ENCODE assay signal across 25 cellular contexts in genomic region chr2:11797846-11798245, GRCh38.
"Had no signal": no experiment of that assay in that cellular context is flagged by ENCODE, and none has a peak within 500 bp of the region (broad histone marks: within the 10 kb centered on the region; RNA-seq: fewer than 3 reads in every experiment).

No MANE protein-coding gene starts in this region.

- H3K4me3 Mint-ChIP-seq: immature natural killer cell; mesothelial cell of epicardium; naive B cell; natural killer cell; stimulated activated effector memory CD8-positive, alpha-beta T cell treated with anti-CD3 and anti-CD28 coated beads, Interleukin-12 subunit alpha, Interleukin-12 subunit beta, amount 100 ng/mL, for 72 hours; stimulated activated naive CD8-positive, alpha-beta T cell treated with anti-CD3 and anti-CD28 coated beads, Interleukin-15, Interleukin-2, amounts not matched to agents 100 ng/mL and 50 ng/mL, for 24 hours had no signal

- DNase-seq: hypothalamus; immature natural killer cell; kidney; left colon; left lung; lower lobe of right lung; mammary epithelial cell; mesendoderm; naive B cell; natural killer cell; pancreas; posterior cingulate gyrus; retina; right cardiac atrium; sigmoid colon; small intestine; spleen; stimulated activated CD4-positive, alpha-beta T cell treated with anti-CD3 and anti-CD28 coated beads, Interleukin-4, amount 100 ng/mL, for 24 hours; stimulated activated naive CD4-positive, alpha-beta T cell; tibial artery; trophoblast cell; upper lobe of right lung had no signal

- H3K27me3 Mint-ChIP-seq: naive B cell; stimulated activated naive CD8-positive, alpha-beta T cell treated with anti-CD3 and anti-CD28 coated beads, Interleukin-15, Interleukin-2, amounts not matched to agents 100 ng/mL and 50 ng/mL, for 24 hours had no signal

- H3K4me1 Mint-ChIP-seq: mesothelial cell of epicardium; stimulated activated effector memory CD8-positive, alpha-beta T cell treated with anti-CD3 and anti-CD28 coated beads, Interleukin-12 subunit alpha, Interleukin-12 subunit beta, amount 100 ng/mL, for 72 hours had no signal

- H3K9me3 Mint-ChIP-seq: immature natural killer cell; mesothelial cell of epicardium; naive B cell; natural killer cell; stimulated activated effector memory CD8-positive, alpha-beta T cell treated with anti-CD3 and anti-CD28 coated beads, Interleukin-12 subunit alpha, Interleukin-12 subunit beta, amount 100 ng/mL, for 72 hours; stimulated activated naive CD8-positive, alpha-beta T cell treated with anti-CD3 and anti-CD28 coated beads, Interleukin-15, Interleukin-2, amounts not matched to agents 100 ng/mL and 50 ng/mL, for 24 hours had no signal

- H3K27ac Mint-ChIP-seq: immature natural killer cell; mesothelial cell of epicardium; naive B cell; natural killer cell; stimulated activated effector memory CD8-positive, alpha-beta T cell treated with anti-CD3 and anti-CD28 coated beads, Interleukin-12 subunit alpha, Interleukin-12 subunit beta, amount 100 ng/mL, for 72 hours; stimulated activated naive CD8-positive, alpha-beta T cell treated with anti-CD3 and anti-CD28 coated beads, Interleukin-15, Interleukin-2, amounts not matched to agents 100 ng/mL and 50 ng/mL, for 24 hours had no signal
